ENCODE assay signal across 1 cellular context in genomic region chr16:68064791-68065365, GRCh38.
TF ChIP-seq lines count a peak whose summit lies in the region.

No MANE protein-coding gene starts in this region.

TF ChIP-seq in GM23338, 12 proteins besides CTCF, POLR2A, EP300 and RAD21 (continued from another document):
- TF ChIP-seq ZNF462 (CRISPR knock-in tag; IDR thresholded peaks at IDR 0.05): no peak
- no peak for TF ChIP-seq REST (IDR thresholded peaks at IDR 0.05; ENCODE audit: unreplicated experiment)
- no peak for TF ChIP-seq EZH2 (IDR thresholded peaks at IDR 0.05; ENCODE audit: low read depth, unreplicated experiment)
- no peak for TF ChIP-seq ZNF114 (CRISPR knock-in tag; IDR thresholded peaks at IDR 0.05)
- no peak for TF ChIP-seq NANOG (IDR thresholded peaks at IDR 0.05; ENCODE audit: borderline replicate concordance)
- no peak for TF ChIP-seq EZH2phosphoT487 (IDR thresholded peaks at IDR 0.05; ENCODE audit: unreplicated experiment)
- no peak for TF ChIP-seq CREB1 (CRISPR knock-in tag; IDR thresholded peaks at IDR 0.05; ENCODE audit: low read depth)
